19 cellular contexts compared by ENCODE assay signal in genomic region chr17:72432881-72433280, GRCh38.
"Had no signal": no experiment of that assay in that cellular context is flagged by ENCODE, and none has a peak within 500 bp of the region (broad histone marks: within the 10 kb centered on the region; RNA-seq: fewer than 3 reads in every experiment).

No MANE protein-coding gene starts in this region.

- H3K4me1 ChIP-seq: ascending aorta had no signal

- H3K27me3 Mint-ChIP-seq: activated CD8-positive, alpha-beta memory T cell treated with anti-CD3 and anti-CD28 coated beads, Interleukin-2, amount 10 ng/mL, durations not matched to agents 7 days and 5 days had no signal

- H3K27ac Mint-ChIP-seq: activated CD8-positive, alpha-beta memory T cell treated with anti-CD3 and anti-CD28 coated beads, Interleukin-2, amount 10 ng/mL, durations not matched to agents 7 days and 5 days; activated naive CD4-positive, alpha-beta T cell treated with anti-CD3 and anti-CD28 coated beads for 36 hours; activated T-helper 2 cell treated with anti-CD3 and anti-CD28 coated beads, Interferon-gamma antibody, Interleukin-2, Interleukin-4, amounts not matched to agents 10 μg/mL and 5 μg/mL and 100 μg/mL, durations not matched to agents 14 hours and 24 hours and 36 hours had no signal

- H3K27ac ChIP-seq: ascending aorta, cardiac muscle cell, sigmoid colon, stomach, testis had no signal

- H3K4me1 Mint-ChIP-seq: activated CD8-positive, alpha-beta memory T cell treated with anti-CD3 and anti-CD28 coated beads, Interleukin-2, amount 10 ng/mL, durations not matched to agents 7 days and 5 days had no signal

- H3K27me3 ChIP-seq: ascending aorta, cardiac muscle cell, sigmoid colon, stomach, testis had no signal

- H3K4me3 Mint-ChIP-seq: activated CD8-positive, alpha-beta memory T cell treated with anti-CD3 and anti-CD28 coated beads, Interleukin-2, amount 10 ng/mL, durations not matched to agents 7 days and 5 days; activated naive CD4-positive, alpha-beta T cell treated with anti-CD3 and anti-CD28 coated beads for 36 hours had no signal

- DNase-seq: activated CD4-positive, alpha-beta T cell treated with anti-CD3 and anti-CD28 coated beads, Interleukin-2, amount 50 U/mL, for 48 hours; activated CD8-positive, alpha-beta memory T cell treated with anti-CD3 and anti-CD28 coated beads, Interleukin-2, amount 10 ng/mL, durations not matched to agents 7 days and 5 days; activated naive CD4-positive, alpha-beta T cell treated with anti-CD3 and anti-CD28 coated beads for 36 hours; activated T-cell treated with anti-CD3 and anti-CD28 coated beads, Interleukin-2, amount 50 U/mL, for 1 hour; hippocampal formation; kidney glomerular epithelial cell; left ventricle myocardium superior; mesendoderm; sigmoid colon; stimulated activated CD4-positive, alpha-beta T cell treated with anti-CD3 and anti-CD28 coated beads, Interleukin-12 subunit alpha, Interleukin-12 subunit beta, amount 100 ng/mL, for 4 hours; stimulated activated CD4-positive, alpha-beta T cell treated with anti-CD3 and anti-CD28 coated beads, Interleukin-2, amount 100 ng/mL, for 24 hours; stomach; T-helper 1 cell; T1000; testis had no signal

- H3K36me3 Mint-ChIP-seq: activated CD8-positive, alpha-beta memory T cell treated with anti-CD3 and anti-CD28 coated beads, Interleukin-2, amount 10 ng/mL, durations not matched to agents 7 days and 5 days had no signal

- H3K4me3 ChIP-seq: ascending aorta, cardiac muscle cell, sigmoid colon, stomach, testis had no signal

- ATAC-seq: activated CD8-positive, alpha-beta memory T cell treated with anti-CD3 and anti-CD28 coated beads, Interleukin-2, amount 10 ng/mL, durations not matched to agents 7 days and 5 days; esophagus mucosa; left ventricle myocardium superior had no signal

- H3K36me3 ChIP-seq: ascending aorta, cardiac muscle cell, sigmoid colon, stomach had no signal

- H3K9me3 ChIP-seq: ascending aorta, sigmoid colon, stomach, testis had no signal

- H3K9me3 Mint-ChIP-seq: activated naive CD4-positive, alpha-beta T cell treated with anti-CD3 and anti-CD28 coated beads for 36 hours; activated T-helper 2 cell treated with anti-CD3 and anti-CD28 coated beads, Interferon-gamma antibody, Interleukin-2, Interleukin-4, amounts not matched to agents 10 μg/mL and 5 μg/mL and 100 μg/mL, durations not matched to agents 14 hours and 24 hours and 36 hours had no signal
